18 cellular contexts compared by ENCODE assay signal in the genomic region with DNA sequence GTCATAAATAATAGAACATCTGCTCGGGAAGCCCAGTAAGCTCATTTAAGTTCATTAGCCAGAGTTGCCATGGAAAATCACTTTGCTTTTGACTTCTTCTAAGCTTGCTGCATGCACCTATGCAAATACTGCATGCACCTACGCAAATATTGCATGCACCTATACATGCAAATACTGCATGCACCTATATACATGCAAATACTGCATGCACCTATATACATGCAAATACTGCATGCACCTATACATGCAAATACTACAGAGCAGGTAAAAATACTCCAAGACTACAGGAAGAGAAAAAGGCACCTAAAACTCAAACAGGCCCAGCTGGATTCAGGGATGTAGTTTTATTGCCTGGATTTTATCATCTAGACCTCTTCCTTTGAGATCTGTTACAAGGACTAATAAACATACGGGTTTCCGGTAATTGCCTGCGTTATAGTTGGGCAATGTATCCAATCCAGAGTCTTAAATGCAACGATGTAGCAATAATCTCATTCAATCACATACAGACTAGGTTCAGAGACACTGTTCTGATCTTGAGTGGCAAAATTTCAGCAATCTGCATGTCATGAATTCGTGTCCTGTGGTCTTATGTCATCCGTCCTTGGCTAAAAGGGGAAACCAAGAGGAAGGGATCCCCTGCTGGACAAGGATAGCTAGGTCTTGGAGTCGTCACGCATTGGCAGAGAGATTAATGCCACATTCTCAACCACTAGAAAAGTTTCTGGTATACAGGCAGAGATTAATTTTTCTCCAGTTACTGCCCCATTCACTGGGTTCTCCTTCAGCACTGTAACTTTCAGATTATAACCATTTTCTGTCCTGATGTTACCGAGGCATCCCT.
"Had no signal": no experiment of that assay in that cellular context is flagged by ENCODE, and none has a peak within 500 bp of the region (broad histone marks: within the 10 kb centered on the region; RNA-seq: fewer than 3 reads in every experiment).

No MANE protein-coding gene starts in this region.

- H3K27me3 ChIP-seq: colonic mucosa, esophagus muscularis mucosa, uterus had no signal

- H3K27ac ChIP-seq: colonic mucosa, esophagus muscularis mucosa, tibial artery, uterus had no signal

- H3K9me3 ChIP-seq: colonic mucosa, tibial artery, uterus had no signal

- ATAC-seq: activated naive CD4-positive, alpha-beta T cell treated with anti-CD3 and anti-CD28 coated beads, Interleukin-2, amount 50 U/mL, for 72 hours; activated T-cell treated with anti-CD3 and anti-CD28 coated beads, Interleukin-2, amount 50 U/mL, for 72 hours; left ventricle myocardium superior; natural killer cell treated with Interleukin-12 subunit alpha and Interleukin-12 subunit beta and Interleukin-15 and Interleukin-18, amount 100 ng/mL, for 72 hours; stimulated activated naive B cell treated with anti-CD40 and anti-IgM and Interleukin-4, amounts not matched to agents 10 μg/mL and 1 μg/mL and 100 μg/mL, for 72 hours had no signal

- H3K4me1 ChIP-seq: colonic mucosa, esophagus muscularis mucosa, tibial artery, uterus had no signal

- DNase-seq: activated CD4-positive, alpha-beta T cell treated with anti-CD3 and anti-CD28 coated beads, Interleukin-2, amount 10 ng/mL, durations not matched to agents 7 days and 5 days; activated CD4-positive, CD25-positive, alpha-beta regulatory T cell; activated CD8-positive, alpha-beta memory T cell treated with anti-CD3 and anti-CD28 coated beads, Interleukin-2, amount 50 U/mL, for 48 hours; activated gamma-delta T cell; activated T-cell treated with anti-CD3 and anti-CD28 coated beads, Interleukin-2, amount 50 U/mL, for 72 hours; central memory CD4-positive, alpha-beta T cell; colonic mucosa; hippocampal formation; kidney; left ventricle myocardium superior; posterior cingulate gyrus; retina; stimulated activated naive B cell treated with anti-CD40 and anti-IgM and Interleukin-4, amounts not matched to agents 10 μg/mL and 1 μg/mL and 100 μg/mL, for 72 hours; tibial artery; uterus had no signal

- H3K4me3 ChIP-seq: colonic mucosa, esophagus muscularis mucosa, tibial artery, uterus had no signal

- H3K36me3 ChIP-seq: colonic mucosa, esophagus muscularis mucosa, tibial artery, uterus had no signal
